In genomic region chr4:138452823-138453222, GRCh38 we compare ENCODE assay signal across 24 cellular contexts.
"Had no signal": no experiment of that assay in that cellular context is flagged by ENCODE, and none has a peak within 500 bp of the region (broad histone marks: within the 10 kb centered on the region; RNA-seq: fewer than 3 reads in every experiment).

No MANE protein-coding gene starts in this region.

- H3K36me3 ChIP-seq: esophagus muscularis mucosa, heart right ventricle, neutrophil, prostate gland, sigmoid colon, suprapubic skin, tibial artery had no signal

- H3K27me3 ChIP-seq: esophagus muscularis mucosa, foreskin keratinocyte, heart right ventricle, neutrophil, sigmoid colon, suprapubic skin, tibial artery had no signal

- DNase-seq: activated CD4-positive, alpha-beta T cell treated with anti-CD3 and anti-CD28 coated beads for 4 hours; activated CD4-positive, alpha-beta T cell treated with anti-CD3 and anti-CD28 coated beads, Interleukin-2, amount 50 U/mL, for 4 hours; activated naive CD4-positive, alpha-beta T cell treated with Interleukin-2 at 50 U/mL for 16 hours; activated T-cell treated with anti-CD3 and anti-CD28 coated beads for 4 hours; activated T-cell treated with anti-CD3 and anti-CD28 coated beads, Interleukin-2, amount 50 U/mL, for 72 hours; anterior cingulate cortex; dermis blood vessel endothelial cell; effector CD4-positive, alpha-beta T cell; foreskin keratinocyte; heart right ventricle; kidney glomerular epithelial cell; mucosa of descending colon; retina; sigmoid colon; small intestine; stimulated activated naive CD4-positive, alpha-beta T cell; tibial artery had no signal

- H3K4me1 ChIP-seq: esophagus muscularis mucosa, foreskin keratinocyte, prostate gland, sigmoid colon, tibial artery had no signal

- ATAC-seq: activated T-cell treated with anti-CD3 and anti-CD28 coated beads, Interleukin-2, amount 50 U/mL, for 72 hours; foreskin keratinocyte; heart right ventricle; left lobe of liver; mucosa of descending colon had no signal

- H3K27ac ChIP-seq: esophagus muscularis mucosa, foreskin keratinocyte, heart right ventricle, neutrophil, prostate gland, sigmoid colon, suprapubic skin, tibial artery, VCaP had no signal

- H3K4me3 ChIP-seq: esophagus muscularis mucosa, heart right ventricle, lung, mucosa of descending colon, prostate gland, sigmoid colon, suprapubic skin, tibial artery had no signal

- H3K9me3 ChIP-seq: esophagus muscularis mucosa, heart right ventricle, mucosa of descending colon, neutrophil, prostate gland, sigmoid colon, suprapubic skin, tibial artery had no signal
